Comparison of ENCODE assay signal across 38 cellular contexts in genomic region chr15:77940548-77940947, GRCh38.
"Had no signal": no experiment of that assay in that cellular context is flagged by ENCODE, and none has a peak within 500 bp of the region (broad histone marks: within the 10 kb centered on the region; RNA-seq: fewer than 3 reads in every experiment).

No MANE protein-coding gene starts in this region.

- H3K4me3 Mint-ChIP-seq: activated B cell treated with CpG ODN at 0.5 μM for 24 hours; activated CD4-positive, alpha-beta memory T cell treated with anti-CD3 and anti-CD28 coated beads for 36 hours; activated CD4-positive, alpha-beta T cell treated with anti-CD3 and anti-CD28 coated beads, Interleukin-2, amount 10 ng/mL, durations not matched to agents 24 days and 14 days; activated CD8-positive, alpha-beta T cell treated with anti-CD3 and anti-CD28 coated beads for 36 hours; activated naive CD4-positive, alpha-beta T cell treated with anti-CD3 and anti-CD28 coated beads for 36 hours; activated naive CD8-positive, alpha-beta T cell treated with anti-CD3 and anti-CD28 coated beads for 36 hours; activated T-cell treated with anti-CD3 and anti-CD28 coated beads, Interleukin-2, amount 50 U/mL, for 4 hours; activated T-cell treated with anti-CD3 and anti-CD28 coated beads, Interleukin-2, amount 50 U/mL, for 72 hours; activated T-helper 1 cell treated with anti-CD3 and anti-CD28 coated beads, Interleukin-12 subunit alpha, Interleukin-12 subunit beta, Interleukin-2, Interleukin-4 antibody, amounts not matched to agents 30 ng/mL and 10 ng/mL and 1 ng/mL, durations not matched to agents 14 hours and 24 hours and 36 hours; activated T-helper 17 cell treated with anti-CD3 and anti-CD28 coated beads, Interleukin-2, amount 50 U/mL, for 72 hours; T-helper 1 cell treated with Interleukin-12 subunit alpha and Interleukin-12 subunit beta and Interleukin-4 antibody, amounts not matched to agents 30 μg/mL and 1 μg/mL, for 36 hours; T-helper 2 cell treated with Interferon-gamma antibody and Interleukin-4, amounts not matched to agents 5 μg/mL and 100 μg/mL, for 36 hours had no signal

- H3K9me3 ChIP-seq: adrenal gland, body of pancreas, breast epithelium had no signal

- H3K4me1 ChIP-seq: breast epithelium had no signal

- H3K27me3 ChIP-seq: adrenal gland, body of pancreas, brain microvascular endothelial cell, breast epithelium had no signal

- H3K27me3 Mint-ChIP-seq: activated CD8-positive, alpha-beta T cell treated with anti-CD3 and anti-CD28 coated beads for 36 hours; activated T-helper 17 cell treated with anti-CD3 and anti-CD28 coated beads, Interleukin-2, amount 50 U/mL, for 72 hours had no signal

- H3K4me1 Mint-ChIP-seq: activated T-helper 17 cell treated with anti-CD3 and anti-CD28 coated beads, Interleukin-2, amount 50 U/mL, for 72 hours had no signal

- H3K36me3 ChIP-seq: adrenal gland, brain microvascular endothelial cell, breast epithelium had no signal

- FAIRE-seq: astrocyte, TTC549 had no signal

- ATAC-seq: activated CD8-positive, alpha-beta T cell treated with anti-CD3 and anti-CD28 coated beads for 36 hours; activated naive CD4-positive, alpha-beta T cell treated with anti-CD3 and anti-CD28 coated beads, Interleukin-2, amount 50 U/mL, for 72 hours; activated T-cell treated with anti-CD3 and anti-CD28 coated beads, Interleukin-2, amount 50 U/mL, for 4 hours; activated T-cell treated with anti-CD3 and anti-CD28 coated beads, Interleukin-2, amount 50 U/mL, for 72 hours; activated T-helper 17 cell treated with anti-CD3 and anti-CD28 coated beads, Interleukin-2, amount 50 U/mL, for 72 hours; body of pancreas had no signal

- H3K36me3 Mint-ChIP-seq: activated CD4-positive, alpha-beta memory T cell treated with anti-CD3 and anti-CD28 coated beads for 36 hours; activated naive CD4-positive, alpha-beta T cell treated with anti-CD3 and anti-CD28 coated beads, Interleukin-2, amount 50 U/mL, for 72 hours; activated naive CD8-positive, alpha-beta T cell treated with anti-CD3 and anti-CD28 coated beads for 36 hours had no signal

- H3K9me3 Mint-ChIP-seq: activated B cell treated with CpG ODN at 0.5 μM for 24 hours; activated CD4-positive, alpha-beta memory T cell treated with anti-CD3 and anti-CD28 coated beads for 36 hours; activated CD4-positive, alpha-beta T cell treated with anti-CD3 and anti-CD28 coated beads, Interleukin-2, amount 10 ng/mL, durations not matched to agents 24 days and 14 days; activated CD8-positive, alpha-beta T cell treated with anti-CD3 and anti-CD28 coated beads for 36 hours; activated naive CD4-positive, alpha-beta T cell treated with anti-CD3 and anti-CD28 coated beads for 36 hours; activated naive CD4-positive, alpha-beta T cell treated with anti-CD3 and anti-CD28 coated beads, Interleukin-2, amount 50 U/mL, for 72 hours; activated naive CD8-positive, alpha-beta T cell treated with anti-CD3 and anti-CD28 coated beads for 36 hours; activated T-cell treated with anti-CD3 and anti-CD28 coated beads, Interleukin-2, amount 50 U/mL, for 4 hours; activated T-cell treated with anti-CD3 and anti-CD28 coated beads, Interleukin-2, amount 50 U/mL, for 72 hours; activated T-helper 1 cell treated with anti-CD3 and anti-CD28 coated beads, Interleukin-12 subunit alpha, Interleukin-12 subunit beta, Interleukin-2, Interleukin-4 antibody, amounts not matched to agents 30 ng/mL and 10 ng/mL and 1 ng/mL, durations not matched to agents 14 hours and 24 hours and 36 hours; activated T-helper 17 cell treated with anti-CD3 and anti-CD28 coated beads, Interleukin-2, amount 50 U/mL, for 72 hours; T-helper 1 cell treated with Interleukin-12 subunit alpha and Interleukin-12 subunit beta and Interleukin-4 antibody, amounts not matched to agents 30 μg/mL and 1 μg/mL, for 36 hours; T-helper 2 cell treated with Interferon-gamma antibody and Interleukin-4, amounts not matched to agents 5 μg/mL and 100 μg/mL, for 36 hours had no signal

- DNase-seq: activated B cell treated with CpG ODN at 0.5 μM for 24 hours; activated CD4-positive, alpha-beta memory T cell treated with anti-CD3 and anti-CD28 coated beads for 36 hours; activated CD4-positive, alpha-beta T cell treated with anti-CD3 and anti-CD28 coated beads for 4 hours; activated CD4-positive, alpha-beta T cell treated with anti-CD3 and anti-CD28 coated beads, Interleukin-2, amount 10 ng/mL, durations not matched to agents 24 days and 14 days; activated CD4-positive, alpha-beta T cell treated with anti-CD3 and anti-CD28 coated beads, Interleukin-2, amount 50 U/mL, for 1 hour; activated CD4-positive, alpha-beta T cell treated with anti-CD3 and anti-CD28 coated beads, Interleukin-2, amount 50 U/mL, for 4 hours; activated CD4-positive, CD25-positive, alpha-beta regulatory T cell treated with anti-CD3 and anti-CD28 coated beads, Interleukin-2, amount 50 U/mL, for 72 hours; activated CD8-positive, alpha-beta memory T cell treated with anti-CD3 and anti-CD28 coated beads, Interleukin-2, amount 50 U/mL, for 4 hours; activated CD8-positive, alpha-beta T cell treated with anti-CD3 and anti-CD28 coated beads for 36 hours; activated effector memory CD4-positive, alpha-beta T cell treated with anti-CD3 and anti-CD28 coated beads, Interleukin-2, amount 50 U/mL, for 16 hours; activated gamma-delta T cell treated with Interleukin-2 at 50 U/mL for 16 hours; activated naive CD4-positive, alpha-beta T cell; activated naive CD4-positive, alpha-beta T cell treated with anti-CD3 and anti-CD28 coated beads for 36 hours; activated naive CD4-positive, alpha-beta T cell treated with anti-CD3 and anti-CD28 coated beads, Interleukin-2, amount 50 U/mL, for 16 hours; activated naive CD8-positive, alpha-beta T cell treated with anti-CD3 and anti-CD28 coated beads for 36 hours; activated T-cell treated with anti-CD3 and anti-CD28 coated beads for 4 hours; activated T-cell treated with anti-CD3 and anti-CD28 coated beads, Interleukin-2, amount 50 U/mL, for 1 hour; activated T-cell treated with anti-CD3 and anti-CD28 coated beads, Interleukin-2, amount 50 U/mL, for 4 hours; activated T-cell treated with anti-CD3 and anti-CD28 coated beads, Interleukin-2, amount 50 U/mL, for 72 hours; adrenal gland; amniotic stem cell; aorta; body of pancreas; brain microvascular endothelial cell; central memory CD4-positive, alpha-beta T cell; cerebellar nuclear complex; T-helper 1 cell; T-helper 2 cell; T-helper 9 cell had no signal

- H3K27ac ChIP-seq: adrenal gland, body of pancreas, brain microvascular endothelial cell, breast epithelium, VCaP had no signal

- H3K27ac Mint-ChIP-seq: activated B cell treated with CpG ODN at 0.5 μM for 24 hours; activated CD4-positive, alpha-beta memory T cell treated with anti-CD3 and anti-CD28 coated beads for 36 hours; activated CD4-positive, alpha-beta T cell treated with anti-CD3 and anti-CD28 coated beads, Interleukin-2, amount 10 ng/mL, durations not matched to agents 24 days and 14 days; activated CD8-positive, alpha-beta T cell treated with anti-CD3 and anti-CD28 coated beads for 36 hours; activated naive CD4-positive, alpha-beta T cell treated with anti-CD3 and anti-CD28 coated beads for 36 hours; activated naive CD4-positive, alpha-beta T cell treated with anti-CD3 and anti-CD28 coated beads, Interleukin-2, amount 50 U/mL, for 72 hours; activated naive CD8-positive, alpha-beta T cell treated with anti-CD3 and anti-CD28 coated beads for 36 hours; activated T-cell treated with anti-CD3 and anti-CD28 coated beads, Interleukin-2, amount 50 U/mL, for 72 hours; activated T-helper 1 cell treated with anti-CD3 and anti-CD28 coated beads, Interleukin-12 subunit alpha, Interleukin-12 subunit beta, Interleukin-2, Interleukin-4 antibody, amounts not matched to agents 30 ng/mL and 10 ng/mL and 1 ng/mL, durations not matched to agents 14 hours and 24 hours and 36 hours; activated T-helper 17 cell treated with anti-CD3 and anti-CD28 coated beads, Interleukin-2, amount 50 U/mL, for 72 hours; T-helper 1 cell treated with Interleukin-12 subunit alpha and Interleukin-12 subunit beta and Interleukin-4 antibody, amounts not matched to agents 30 μg/mL and 1 μg/mL, for 36 hours; T-helper 2 cell treated with Interferon-gamma antibody and Interleukin-4, amounts not matched to agents 5 μg/mL and 100 μg/mL, for 36 hours had no signal

- H3K4me3 ChIP-seq: adrenal gland, body of pancreas, breast epithelium had no signal
